ENCODE assay signal across 8 cellular contexts in the genomic region with DNA sequence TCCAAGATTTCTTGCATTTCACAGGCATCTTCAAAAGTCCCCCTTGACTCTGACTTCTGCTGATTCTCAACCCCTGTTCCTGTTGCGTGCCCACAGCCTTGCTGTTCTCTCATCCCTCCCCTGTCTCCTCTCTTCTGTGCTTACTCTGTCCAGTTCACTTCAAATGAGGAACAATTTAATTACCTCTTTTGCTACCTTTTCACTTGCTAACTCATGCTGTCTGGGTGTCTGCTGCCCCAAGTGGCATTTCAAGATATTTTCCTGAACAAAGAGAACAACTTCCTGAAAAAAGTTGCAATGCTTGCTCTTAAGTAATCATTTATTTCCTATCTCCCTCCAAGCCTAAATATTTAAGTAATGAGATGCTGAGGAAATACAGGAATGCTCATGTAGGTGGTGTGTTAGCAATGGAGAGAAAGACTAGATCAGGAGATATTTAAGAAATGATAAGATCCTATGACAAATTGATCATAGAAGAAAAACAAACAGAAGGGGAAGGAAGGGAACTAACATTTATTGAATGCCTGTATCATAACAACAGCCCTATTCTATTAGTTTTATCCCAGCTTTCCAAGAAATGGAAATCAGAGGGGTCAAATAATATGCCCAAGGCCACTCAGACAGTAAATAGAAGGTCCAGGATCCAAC. TPM values are rescaled to one million over a fixed set of nuclear protein-coding genes. Genes with fewer than 3 reads are reported as not detected.
DNase-seq lines count a peak whose midpoint lies in the region; ATAC-seq and TF ChIP-seq lines count a peak whose summit lies in the region.

No MANE protein-coding gene starts in this region.

- H3K9me3 ChIP-seq in effector memory CD4-positive, alpha-beta T cell (ENCODE audit: control insufficient read depth, low read length), result no peaks in the 10 kb centered on the region

- no peaks in the 10 kb centered on the region for H3K36me3 ChIP-seq in effector memory CD4-positive, alpha-beta T cell (ENCODE audit: control insufficient read depth, insufficient read depth, low read length)

- in situ Hi-C loops in ACHN (cut with HindIII; ENCODE audit: low pct_ligation_motif_present, low pct_unique_long_range_greater_than_20kb, low sequenced_read_pairs) (no loop called here), GM13976 (cut with MboI; ENCODE audit: low sequenced_read_pairs, unreplicated experiment) (no loop called here)

- ATAC-seq in foreskin keratinocyte (peak; percentile 32), HG03095 (IDR thresholded peaks at IDR 0.05; ENCODE audit: unreplicated experiment) (no peak), omental fat pad (ENCODE audit: low FRiP score) (no peak), HG02588 (IDR thresholded peaks at IDR 0.05; ENCODE audit: unreplicated experiment) (no peak)

- peaks cover 6% of the 10 kb centered on the region for H3K27me3 ChIP-seq in foreskin keratinocyte
- H3K27me3 ChIP-seq in effector memory CD4-positive, alpha-beta T cell (replicated peaks; ENCODE audit: control insufficient read depth, insufficient read depth, low read length, poor library complexity, severe bottlenecking), result peaks cover 3% of the 10 kb centered on the region

- H3K4me3 ChIP-seq in effector memory CD4-positive, alpha-beta T cell (ENCODE audit: insufficient read depth, low read depth, low read length, poor library complexity, severe bottlenecking), result no peak overlapping the region

- peak; percentile 5 for DNase-seq in ACHN
- no peak for DNase-seq in GM13976 (ENCODE audit: low spot score)
- peak; percentile 78 for DNase-seq in OCI-M1 (lab: John Stamatoyannopoulos, UW)
- DNase-seq in foreskin keratinocyte, result peak in 1 of 2 donors; percentile 13
- DNase-seq in omental fat pad (ENCODE audit: low spot score), result no peak
- DNase-seq in effector memory CD4-positive, alpha-beta T cell, result no peak

- H3K4me1 ChIP-seq in foreskin keratinocyte, result no peaks in the 10 kb centered on the region
- H3K4me1 ChIP-seq in effector memory CD4-positive, alpha-beta T cell (ENCODE audit: control insufficient read depth, insufficient read depth, low read length, poor library complexity, severe bottlenecking), result no peaks in the 10 kb centered on the region

- TF ChIP-seq CTCF in GM13976 (IDR thresholded peaks at IDR 0.05; ENCODE audit: borderline replicate concordance, control extremely low read depth, extremely low read depth, insufficient read depth, missing control alignments), result peak; percentile 45
- peak; percentile 54 for TF ChIP-seq CTCF in foreskin keratinocyte (conservative IDR thresholded peaks at IDR 0.05)
- TF ChIP-seq CTCF in omental fat pad (IDR thresholded peaks at IDR 0.05), result no peak

- no peak overlapping the region for H3K27ac ChIP-seq in foreskin keratinocyte
- H3K27ac ChIP-seq in effector memory CD4-positive, alpha-beta T cell (ENCODE audit: insufficient read depth, low read length, poor library complexity, severe bottlenecking), result no peak overlapping the region

RNA-seq across cellular contexts. Expression of a gene that starts 42.2 kb away (rescaled TPM):
- not detected in 2 replicates for total RNA-seq in foreskin keratinocyte
- not detected in 2 replicates for polyA plus RNA-seq in foreskin keratinocyte
- total RNA-seq in omental fat pad, result 1 to 10 TPM; 1.3 to 9.6 (median 4.2) TPM

Comparison
In these comparisons a context has a peak if more than half of its experiments do, and no peak if none do; other contexts are left out.
1. DNase-seq: peak in ACHN (single experiment) and OCI-M1 (single experiment); none in GM13976 (single experiment), omental fat pad (single experiment) and effector memory CD4-positive, alpha-beta T cell (0 of 3).
2. CTCF ChIP-seq: peak in GM13976 (single experiment) and foreskin keratinocyte (single experiment); none in omental fat pad (0 of 3).